Comparison of ENCODE assay signal across 19 cellular contexts in the genomic region with DNA sequence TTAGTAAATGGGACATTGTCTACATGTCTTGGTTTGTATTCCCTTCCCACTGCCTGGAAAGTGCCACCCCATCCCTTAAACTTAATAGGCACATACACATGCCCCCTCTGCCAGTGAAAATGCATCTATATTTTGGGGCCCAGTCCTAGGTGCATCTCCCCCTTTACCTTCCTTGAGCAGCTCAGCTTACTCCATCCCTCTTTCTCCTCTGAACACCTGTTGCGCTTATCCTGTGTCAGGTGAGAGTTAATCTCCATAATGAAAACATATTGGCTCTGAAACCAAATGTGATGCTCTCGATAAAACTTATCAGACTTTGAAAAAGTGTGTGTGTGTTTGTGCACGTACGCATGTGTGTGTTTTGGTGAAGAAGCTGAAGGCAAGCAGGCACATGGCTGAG. TPM values are rescaled to one million over a fixed set of nuclear protein-coding genes. Genes with fewer than 3 reads are reported as not detected.
DNase-seq lines count a peak whose midpoint lies in the region; ATAC-seq and TF ChIP-seq lines count a peak whose summit lies in the region.
"Had no signal": no experiment of that assay in that cellular context is flagged by ENCODE, and none has a peak within 500 bp of the region (broad histone marks: within the 10 kb centered on the region; RNA-seq: fewer than 3 reads in every experiment).

No MANE protein-coding gene starts in this region.

- H3K9me3 ChIP-seq in BLaER1 treated with 17β-estradiol and CSF1 and Interleukin-3, amounts not matched to agents 10 nM and 100 nM (replicated peaks in 1 of 11): no peaks in the 10 kb centered on the region; a peak in 1 of 22 replicates
- H3K9me3 ChIP-seq in HEK293 (ENCODE audit: control insufficient read depth, insufficient read depth, low read depth, low read length) (no peaks in the 10 kb centered on the region), T-helper 17 cell (ENCODE audit: control insufficient read depth, low read length, poor library complexity, severe bottlenecking) (no peaks in the 10 kb centered on the region), trophoblast cell (ENCODE audit: insufficient read depth, low read depth, low read length) (no peaks in the 10 kb centered on the region), Karpas-422 (ENCODE audit: low read length) (no peaks in the 10 kb centered on the region)

- CTCF ChIA-PET in HEK293 (lab: Yijun Ruan, JAX): interaction anchor here (0.9 kb wide), 1 partner anchor 20 kb away, joined by 4 read pairs; no protein-coding TSS in a partner anchor

- H3K27ac Mint-ChIP-seq in T-helper 17 cell (no peak overlapping the region), HFFc6 (no peak overlapping the region)
- H3K27ac Mint-ChIP-seq: B cell; CD4-positive, alpha-beta T cell; CD8-positive, alpha-beta T cell had no signal

- no peak overlapping the region for H2BK12ac ChIP-seq in trophoblast cell (ENCODE audit: low read length)

- H3K4me1 ChIP-seq in BLaER1 treated with 17β-estradiol and CSF1 and Interleukin-3, amounts not matched to agents 10 nM and 100 nM: peaks cover 25 to 39% (median 30%) of the 10 kb centered on the region in 10 experiments
- H3K4me1 ChIP-seq in HEK293 (ENCODE audit: control insufficient read depth, insufficient read depth, low read length) (no peaks in the 10 kb centered on the region), trophoblast cell (ENCODE audit: control insufficient read depth in 1 of 2, insufficient read depth in 2 of 2, low read length in 2 of 2) (no peaks in the 10 kb centered on the region), Karpas-422 (ENCODE audit: low read length) (no peaks in the 10 kb centered on the region)
- H3K4me1 ChIP-seq: Caco-2 had no signal

- no peak overlapping the region for H3K4ac ChIP-seq in trophoblast cell (ENCODE audit: low read depth, low read length)

- H3K79me2 ChIP-seq in trophoblast cell (ENCODE audit: control insufficient read depth, insufficient read depth, low read length, poor library complexity): no peaks in the 10 kb centered on the region
- H3K79me2 ChIP-seq in Karpas-422 (ENCODE audit: low read length): no peaks in the 10 kb centered on the region

- no peaks in the 10 kb centered on the region for H3K79me1 ChIP-seq in trophoblast cell (ENCODE audit: low read length)

- no peak overlapping the region for H4K8ac ChIP-seq in trophoblast cell (ENCODE audit: low read depth, low read length)

- no peak overlapping the region for H3K23ac ChIP-seq in trophoblast cell (ENCODE audit: low read length)

- H2BK5ac ChIP-seq in trophoblast cell (ENCODE audit: low read depth, low read length, poor library complexity): no peak overlapping the region

- H3K36me3 Mint-ChIP-seq in T-helper 17 cell (ENCODE audit: low read depth): no peaks in the 10 kb centered on the region
- H3K36me3 Mint-ChIP-seq in HFFc6 (ENCODE audit: low read depth): no peaks in the 10 kb centered on the region
- H3K36me3 Mint-ChIP-seq: CD8-positive, alpha-beta T cell had no signal

- ATAC-seq in T-helper 17 cell: no peak
- ATAC-seq in HG03039 (IDR thresholded peaks at IDR 0.05; ENCODE audit: unreplicated experiment): no peak
- ATAC-seq: CD8-positive, alpha-beta T cell had no signal

- H4K12ac ChIP-seq in trophoblast cell (ENCODE audit: low read depth, low read length): no peak overlapping the region

- no peaks in the 10 kb centered on the region for H3K36me3 ChIP-seq in BLaER1 treated with 17β-estradiol and CSF1 and Interleukin-3, amounts not matched to agents 10 nM and 100 nM
- H3K36me3 ChIP-seq in HEK293 (ENCODE audit: control insufficient read depth in 2 of 2, insufficient read depth in 1 of 2, low read length in 2 of 2) (no peaks in the 10 kb centered on the region), trophoblast cell (ENCODE audit: control insufficient read depth in 1 of 2, insufficient read depth in 2 of 2, low read length in 2 of 2) (no peaks in the 10 kb centered on the region), Karpas-422 (ENCODE audit: insufficient read depth, low read length) (no peaks in the 10 kb centered on the region)

- no peaks in the 10 kb centered on the region for H3K27me3 ChIP-seq in BLaER1 treated with 17β-estradiol and CSF1 and Interleukin-3, amounts not matched to agents 10 nM and 100 nM
- no peaks in the 10 kb centered on the region for H3K27me3 ChIP-seq in trophoblast cell (ENCODE audit: insufficient read depth, low read length)
- no peaks in the 10 kb centered on the region for H3K27me3 ChIP-seq in Karpas-422 (ENCODE audit: low read length)

- H2AK5ac ChIP-seq in trophoblast cell (ENCODE audit: low read length): no peak overlapping the region

- WGBS in trophoblast cell (ENCODE audit: extremely low coverage, insufficient coverage, insufficient read length): no CpG with 5 or more reads among the region's 4 CpGs

- H3K4me3 ChIP-seq in BLaER1 treated with 17β-estradiol and CSF1 and Interleukin-3, amounts not matched to agents 10 nM and 100 nM: no peak overlapping the region
- no peak overlapping the region for H3K4me3 ChIP-seq in HEK293 (ENCODE audit: low read depth, low read length)
- H3K4me3 ChIP-seq in trophoblast cell (ENCODE audit: low read depth, low read length): no peak overlapping the region
- H3K4me3 ChIP-seq in Karpas-422 (ENCODE audit: low read length): no peak overlapping the region

- DNase-seq in T-helper 17 cell (no peak), trophoblast cell (no peak), Karpas-422 (no peak), HFFc6 (no peak), GM19240 (ENCODE audit: insufficient read length, low spot score) (no peak)
- DNase-seq: 8988T; ACHN; AML-193; Caco-2; Calu3; CD4-positive, alpha-beta T cell; CD8-positive, alpha-beta T cell; DMS79 treated with DMSO at 0.1 percent for 48 hours; GF-D8 had no signal

- H4K91ac ChIP-seq in trophoblast cell (ENCODE audit: low read depth, low read length): no peak overlapping the region

- TF ChIP-seq CTCF in HEK293 (tag by site-specific recombination; IDR thresholded peaks at IDR 0.05): no peak
- no peak for TF ChIP-seq CTCF in HFFc6 (IDR thresholded peaks at IDR 0.05)

- POLR2A ChIA-PET in HEK293 (lab: Yijun Ruan, JAX): no interaction called here

- H4K20me1 ChIP-seq in BLaER1 treated with 17β-estradiol and CSF1 and Interleukin-3, amounts not matched to agents 10 nM and 100 nM: no peaks in the 10 kb centered on the region
- no peaks in the 10 kb centered on the region for H4K20me1 ChIP-seq in Karpas-422 (ENCODE audit: insufficient read depth, low read depth, low read length)

- no peak overlapping the region for H3K18ac ChIP-seq in trophoblast cell (ENCODE audit: low read length)

- H3K4me3 Mint-ChIP-seq in T-helper 17 cell (peak overlapping the region; percentile 31), HFFc6 (no peak overlapping the region)
- H3K4me3 Mint-ChIP-seq: B cell; CD4-positive, alpha-beta T cell; CD8-positive, alpha-beta T cell had no signal

- no peak overlapping the region for H3K14ac ChIP-seq in trophoblast cell (ENCODE audit: low read length)

- H2AFZ ChIP-seq in trophoblast cell (ENCODE audit: insufficient read depth, low read length, poor library complexity): no peak overlapping the region
- no peak overlapping the region for H2AFZ ChIP-seq in Karpas-422 (ENCODE audit: low read length)

- no peak overlapping the region for H3K9ac ChIP-seq in BLaER1 treated with 17β-estradiol and CSF1 and Interleukin-3, amounts not matched to agents 10 nM and 100 nM
- peak overlapping the region; percentile 47 for H3K9ac ChIP-seq in trophoblast cell (ENCODE audit: low read length)
- H3K9ac ChIP-seq in Karpas-422 (ENCODE audit: low read length): no peak overlapping the region

- no peaks in the 10 kb centered on the region for H3K9me2 ChIP-seq in Karpas-422 (replicated peaks; ENCODE audit: insufficient read depth, low read length)

- H3K9me3 Mint-ChIP-seq in HFFc6: no peaks in the 10 kb centered on the region
- H3K9me3 Mint-ChIP-seq: CD4-positive, alpha-beta T cell; CD8-positive, alpha-beta T cell had no signal

- H3K4me1 Mint-ChIP-seq in T-helper 17 cell (no peaks in the 10 kb centered on the region), HFFc6 (ENCODE audit: low read depth) (peaks cover 21% of the 10 kb centered on the region)
- H3K4me1 Mint-ChIP-seq: B cell had no signal

- H2BK120ac ChIP-seq in trophoblast cell (ENCODE audit: insufficient read depth, low read length, poor library complexity): no peak overlapping the region

- H3K4me2 ChIP-seq in BLaER1 treated with 17β-estradiol and CSF1 and Interleukin-3, amounts not matched to agents 10 nM and 100 nM: peak overlapping the region; percentile 44 to 73 (median 64); a peak in 21 of 22 replicates
- no peak overlapping the region for H3K4me2 ChIP-seq in trophoblast cell (ENCODE audit: low read length)
- no peak overlapping the region for H3K4me2 ChIP-seq in Karpas-422 (ENCODE audit: low read depth, low read length, poor library complexity, severe bottlenecking)

- H3K27me3 Mint-ChIP-seq in T-helper 17 cell (peaks cover 10% of the 10 kb centered on the region), HFFc6 (ENCODE audit: insufficient read depth) (no peaks in the 10 kb centered on the region; the same call in none of the 2 replicates)
- H3K27me3 Mint-ChIP-seq: CD4-positive, alpha-beta T cell had no signal

- H3K27ac ChIP-seq in BLaER1 treated with 17β-estradiol and CSF1 and Interleukin-3, amounts not matched to agents 10 nM and 100 nM: no peak overlapping the region; a peak in 1 of 22 replicates
- H3K27ac ChIP-seq in HEK293 (ENCODE audit: extremely low read depth, low read depth, low read length): no peak overlapping the region
- H3K27ac ChIP-seq in trophoblast cell (ENCODE audit: low read depth, low read length): no peak overlapping the region
- no peak overlapping the region for H3K27ac ChIP-seq in Karpas-422 (ENCODE audit: low read length)
- H3K27ac ChIP-seq: C4-2B had no signal

TF ChIP-seq in HEK293, 187 proteins besides CTCF, POLR2A, EP300 and RAD21:
- TF ChIP-seq ZNF311 (tag by site-specific recombination; IDR thresholded peaks at IDR 0.05; ENCODE audit: borderline replicate concordance) (no peak), SCRT1 (tag by site-specific recombination; IDR thresholded peaks at IDR 0.05; ENCODE audit: borderline replicate concordance) (peak; percentile 61; the same call in 1 of the 2 replicates), ZNF174 (tag by site-specific recombination; IDR thresholded peaks at IDR 0.05) (no peak), SCRT2 (tag by site-specific recombination; IDR thresholded peaks at IDR 0.05) (peak; percentile 86)

RNA-seq across cellular contexts. Expression of gene SUCO, which starts 15.4 kb away (rescaled TPM):
- 10 to 100 TPM; 86.9 to 95.8 TPM for total RNA-seq in T-helper 17 cell
- 143 and 152 TPM in 2 replicates for polyA plus RNA-seq in trophoblast cell (2013)
- 22.9 and 52.3 TPM in 2 replicates for total RNA-seq in Karpas-422 (2014; rRNA removed; shearing (Covaris generic); ENCODE audit: low replicate concordance)
- total RNA-seq in HFFc6 (2021; fragmentation: NEBNext Ultra II Directional; extraction: Animal tissue kit (Norgen Biotek cat#: 25700)): 10 to 100 TPM; 33.9 to 45.2 (median 37.1) TPM

Comparison
In these comparisons a context has a peak if more than half of its experiments do, and no peak if none do; other contexts are left out.
1. H3K4me2 ChIP-seq: peak in BLaER1 treated with 17β-estradiol and CSF1 and Interleukin-3, amounts not matched to agents 10 nM and 100 nM (11 of 11); none in trophoblast cell (single experiment) and Karpas-422 (single experiment).